In genomic region chrX:31036895-31037294, GRCh38 we compare ENCODE assay signal across 1 cellular context.
TF ChIP-seq lines count a peak whose summit lies in the region.

No MANE protein-coding gene starts in this region.

TF ChIP-seq in K562, 482 proteins besides CTCF, POLR2A, EP300 and RAD21 (continued from another document):
- TF ChIP-seq CHAMP1 (IDR thresholded peaks at IDR 0.05) (no peak), NELFE (IDR thresholded peaks at IDR 0.05; ENCODE audit: insufficient read depth, insufficient read length) (no peak)
TF ChIP-seq in K562: peak in this region for 1.
